Comparison of ENCODE assay signal across 1 cellular context in genomic region chr6:145025488-145025887, GRCh38.
TF ChIP-seq lines count a peak whose summit lies in the region.

No MANE protein-coding gene starts in this region.

TF ChIP-seq in HepG2, 621 proteins besides CTCF, POLR2A, EP300 and RAD21 (continued from another document and continues in another):
- TF ChIP-seq SNAPC4 (CRISPR knock-in tag; IDR thresholded peaks at IDR 0.05) (no peak), ZNF510 (CRISPR knock-in tag; IDR thresholded peaks at IDR 0.05; ENCODE audit: low read depth) (0 out of 2 replicates have a peak, but pooled peaks have one; percentile 11), NCOR1 (IDR thresholded peaks at IDR 0.05; ENCODE audit: borderline replicate concordance, low read length) (no peak), KLF13 (CRISPR knock-in tag; IDR thresholded peaks at IDR 0.05) (no peak), ZSCAN12 (CRISPR knock-in tag; IDR thresholded peaks at IDR 0.05) (peak; percentile 77; the same call in 1 of the 2 replicates), NKX3-1 (CRISPR knock-in tag; IDR thresholded peaks at IDR 0.05) (0 out of 2 replicates have a peak, but pooled peaks have one; percentile 36), FUBP1 (CRISPR knock-in tag; IDR thresholded peaks at IDR 0.05; ENCODE audit: borderline replicate concordance) (no peak), HNF4A (CRISPR knock-in tag; IDR thresholded peaks at IDR 0.05) (peak; percentile 71), POGZ (CRISPR knock-in tag; IDR thresholded peaks at IDR 0.05) (peak; percentile 76; the same call in 1 of the 2 replicates), ZSCAN25 (CRISPR knock-in tag; IDR thresholded peaks at IDR 0.05) (no peak), DNMT1 (CRISPR knock-in tag; IDR thresholded peaks at IDR 0.05) (no peak), HMG20A (CRISPR knock-in tag; IDR thresholded peaks at IDR 0.05; ENCODE audit: borderline replicate concordance) (peak; percentile 92; the same call in 1 of the 2 replicates), SMAD3 (CRISPR knock-in tag; IDR thresholded peaks at IDR 0.05) (0 out of 2 replicates have a peak, but pooled peaks have one; percentile 45), ZNF800 (CRISPR knock-in tag; IDR thresholded peaks at IDR 0.05) (peak; percentile 16; the same call in 1 of the 2 replicates), USF2 (IDR thresholded peaks at IDR 0.05; ENCODE audit: low read depth, low read length) (no peak), USF2 (CRISPR knock-in tag; IDR thresholded peaks at IDR 0.05; ENCODE audit: borderline replicate concordance) (no peak), ZFP36 (IDR thresholded peaks at IDR 0.05; ENCODE audit: borderline replicate concordance, low read depth, low read length, partially characterized antibody) (no peak), ELF3 (CRISPR knock-in tag; IDR thresholded peaks at IDR 0.05) (peak; percentile 94), ZSCAN20 (CRISPR knock-in tag; IDR thresholded peaks at IDR 0.05; ENCODE audit: borderline replicate concordance) (no peak), MAF1 (CRISPR knock-in tag; IDR thresholded peaks at IDR 0.05; ENCODE audit: borderline replicate concordance) (no peak), TFE3 (CRISPR knock-in tag; IDR thresholded peaks at IDR 0.05) (peak; percentile 45; the same call in 1 of the 2 replicates), TERF1 (CRISPR knock-in tag; IDR thresholded peaks at IDR 0.05) (no peak), RNF2 (conservative IDR thresholded peaks at IDR 0.05; ENCODE audit: low read depth) (no peak), ZNF609 (CRISPR knock-in tag; IDR thresholded peaks at IDR 0.05; ENCODE audit: borderline replicate concordance) (no peak; the same call in 1 of the 2 replicates), ZNF710 (CRISPR knock-in tag; IDR thresholded peaks at IDR 0.05; ENCODE audit: borderline replicate concordance) (no peak), ZNF431 (CRISPR knock-in tag; IDR thresholded peaks at IDR 0.05; ENCODE audit: borderline replicate concordance, low read depth) (no peak), TFAP4 (IDR thresholded peaks at IDR 0.05; ENCODE audit: borderline replicate concordance, low read depth) (no peak), ZNF652 (CRISPR knock-in tag; IDR thresholded peaks at IDR 0.05; ENCODE audit: borderline replicate concordance, low read depth) (peak; percentile 24; the same call in 1 of the 2 replicates), CEBPG (CRISPR knock-in tag; IDR thresholded peaks at IDR 0.05) (peak; percentile 40), ATF2 (CRISPR knock-in tag; IDR thresholded peaks at IDR 0.05) (peak; percentile 51; the same call in 1 of the 2 replicates)
